In the genomic region with DNA sequence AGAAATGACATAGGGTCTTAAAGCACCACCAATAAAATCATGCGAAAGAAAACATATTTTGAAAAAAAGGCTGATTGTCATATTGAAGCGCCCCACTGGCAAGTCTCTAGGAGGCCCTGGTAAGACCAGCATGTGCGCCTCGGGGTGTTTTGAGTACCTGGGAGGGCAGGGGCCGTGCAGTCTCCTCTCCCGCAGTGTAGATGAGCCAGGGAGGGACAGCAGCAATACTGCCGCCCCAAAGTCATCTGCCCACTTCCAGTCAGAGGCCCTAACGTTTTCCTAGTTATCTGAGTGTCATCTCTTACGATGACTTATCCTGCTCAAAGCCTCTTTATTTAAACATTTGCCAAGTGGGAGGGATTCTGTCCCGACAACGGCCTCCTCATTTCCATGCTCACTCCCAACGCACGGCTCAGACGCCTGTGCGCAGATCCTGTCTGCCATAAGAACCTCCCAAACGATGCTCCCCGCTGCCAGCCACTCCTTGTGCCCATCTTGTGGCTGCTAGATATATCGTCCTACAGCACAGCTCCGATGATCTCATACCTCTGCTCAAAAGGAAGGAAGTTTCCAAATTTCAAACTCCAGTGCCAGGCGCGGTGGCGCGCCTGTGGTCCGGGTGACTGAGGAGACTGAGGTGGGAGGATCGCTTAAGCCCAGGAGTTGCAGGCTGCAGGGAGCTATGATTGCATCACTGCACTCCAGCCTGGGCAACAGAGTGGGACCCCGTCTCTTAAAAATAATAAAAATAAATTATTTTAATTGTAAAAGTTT, we compare ENCODE assay signal across 11 cellular contexts. TPM values are rescaled to one million over a fixed set of nuclear protein-coding genes. Genes with fewer than 3 reads are reported as not detected.
DNase-seq lines count a peak whose midpoint lies in the region; ATAC-seq, FAIRE-seq and TF ChIP-seq lines count a peak whose summit lies in the region.
"Had no signal": no experiment of that assay in that cellular context is flagged by ENCODE, and none has a peak within 500 bp of the region (broad histone marks: within the 10 kb centered on the region; RNA-seq: fewer than 3 reads in every experiment).

No MANE protein-coding gene starts in this region.

- H3K4me2 ChIP-seq in OCI-LY7 (ENCODE audit: low read length): no peak overlapping the region

- BruUV-seq in A673 (replicated peaks; lab: Mats Ljungman, UMichigan): TSS peak; percentile 87
- no TSS peak for BruUV-seq in OCI-LY7 (replicated peaks; lab: Mats Ljungman, UMichigan)

- CTCF ChIA-PET in A673 (lab: Charles Lee): interaction anchor here (0.6 to 2.2 kb wide), 7 partner anchors 20 to 402 kb away, joined by 3 to 22 read pairs (median 4); no protein-coding TSS in a partner anchor
- CTCF ChIA-PET in OCI-LY7 (lab: Charles Lee; ENCODE audit: unreplicated experiment): no interaction called here

- no peak for FAIRE-seq in urothelium cell line (lab: Jason Lieb, UNC)

- peaks cover 3 to 6% of the 10 kb centered on the region in 2 donors for H3K4me1 Mint-ChIP-seq in effector memory CD8-positive, alpha-beta T cell (ENCODE audit: low read depth in 2 of 2)
- peaks cover 12% of the 10 kb centered on the region for H3K4me1 Mint-ChIP-seq in type B pancreatic cell (ENCODE audit: unreplicated experiment)
- H3K4me1 Mint-ChIP-seq: endodermal cell had no signal

- no peaks in the 10 kb centered on the region for H3K9me3 Mint-ChIP-seq in effector memory CD8-positive, alpha-beta T cell
- no peaks in the 10 kb centered on the region for H3K9me3 Mint-ChIP-seq in type B pancreatic cell
- H3K9me3 Mint-ChIP-seq: endodermal cell had no signal

- H3K4me3 Mint-ChIP-seq in effector memory CD8-positive, alpha-beta T cell: no peak overlapping the region
- no peak overlapping the region for H3K4me3 Mint-ChIP-seq in type B pancreatic cell
- H3K4me3 Mint-ChIP-seq: endodermal cell had no signal

- TF ChIP-seq CTCF in A673 (conservative IDR thresholded peaks at IDR 0.05; ENCODE audit: low read depth, low read length) (peak; percentile 44), OCI-LY7 (conservative IDR thresholded peaks at IDR 0.05; ENCODE audit: low read length) (no peak), type B pancreatic cell (conservative IDR thresholded peaks at IDR 0.05) (no peak)

- H3K27me3 ChIP-seq in A673 (replicated peaks; ENCODE audit: insufficient read depth, low read depth, low read length, poor library complexity): no peaks in the 10 kb centered on the region
- no peaks in the 10 kb centered on the region for H3K27me3 ChIP-seq in muscle layer of duodenum (ENCODE audit: low read depth, low read length)

- ATAC-seq in effector memory CD8-positive, alpha-beta T cell (replicated peaks): peak; percentile 14
- no peak for ATAC-seq in HG03135 (IDR thresholded peaks at IDR 0.05; ENCODE audit: unreplicated experiment)

- peak overlapping the region; percentile 63 for H3K27ac ChIP-seq in A673 (ENCODE audit: low read depth, low read length, poor library complexity, severe bottlenecking)
- no peak overlapping the region for H3K27ac ChIP-seq in OCI-LY7 (ENCODE audit: low read depth, low read length, poor library complexity, severe bottlenecking)
- H3K27ac ChIP-seq in muscle layer of duodenum (ENCODE audit: low read length): peak overlapping the region; percentile 48

- intact Hi-C loops in A673 (cut with micrococcal nuclease; ENCODE audit: unreplicated experiment) (loop anchor here (1.0 to 10.0 kb wide), 7 partner anchors 82 to 736 kb away; a partner anchor contains a TSS), OCI-LY7 (cut with micrococcal nuclease; ENCODE audit: unreplicated experiment) (no loop called here)

- H3K36me3 ChIP-seq in A673 (ENCODE audit: insufficient read depth, low read length, poor library complexity, severe bottlenecking) (no peaks in the 10 kb centered on the region), OCI-LY7 (ENCODE audit: insufficient read depth, low read length) (no peaks in the 10 kb centered on the region), muscle layer of duodenum (ENCODE audit: control insufficient read depth in 1 of 2, insufficient read depth in 2 of 2, low read length in 2 of 2) (peaks cover 0 to under 1% of the 10 kb centered on the region in 2 donors)
- H3K36me3 ChIP-seq: thoracic aorta had no signal

- H3K4me1 ChIP-seq in A673 (ENCODE audit: insufficient read depth, low read length, poor library complexity, severe bottlenecking) (peaks cover 52% of the 10 kb centered on the region), OCI-LY7 (ENCODE audit: insufficient read depth, low read length, poor library complexity, severe bottlenecking) (no peaks in the 10 kb centered on the region), muscle layer of duodenum (ENCODE audit: control insufficient read depth in 1 of 2, insufficient read depth in 2 of 2, low read length in 2 of 2) (no peaks in the 10 kb centered on the region)

- H3K4me3 ChIP-seq in A673 (ENCODE audit: low read depth, low read length, poor library complexity, severe bottlenecking) (peak overlapping the region; percentile 25), OCI-LY7 (ENCODE audit: low read depth, low read length, poor library complexity, severe bottlenecking) (no peak overlapping the region), muscle layer of duodenum (ENCODE audit: low read depth in 1 of 2, low read length in 2 of 2) (no peak overlapping the region)
- H3K4me3 ChIP-seq: thoracic aorta had no signal

- H3K27ac Mint-ChIP-seq in effector memory CD8-positive, alpha-beta T cell: no peak overlapping the region
- no peak overlapping the region for H3K27ac Mint-ChIP-seq in type B pancreatic cell
- H3K27ac Mint-ChIP-seq: endodermal cell had no signal

- H4K20me1 ChIP-seq in OCI-LY7 (ENCODE audit: insufficient read depth, low read length): no peaks in the 10 kb centered on the region

- H3K79me2 ChIP-seq in OCI-LY7 (ENCODE audit: insufficient read depth, low read depth, low read length): no peaks in the 10 kb centered on the region

- no peaks in the 10 kb centered on the region for H3K9me3 ChIP-seq in A673 (ENCODE audit: low read depth, low read length, poor library complexity, severe bottlenecking)
- H3K9me3 ChIP-seq in OCI-LY7 (ENCODE audit: low read length): no peaks in the 10 kb centered on the region
- no peaks in the 10 kb centered on the region for H3K9me3 ChIP-seq in muscle layer of duodenum (ENCODE audit: control insufficient read depth in 1 of 2, low read length in 2 of 2)
- H3K9me3 ChIP-seq: thoracic aorta had no signal

- no peaks in the 10 kb centered on the region for H3K9me2 ChIP-seq in OCI-LY7 (ENCODE audit: insufficient read depth, low read length)

- POLR2A ChIA-PET in A673 (lab: Charles Lee; ENCODE audit: low non-redundant PET) (interaction anchor here (0.6 to 0.7 kb wide), 3 partner anchors 97 to 1088 kb away, joined by 3 to 8 read pairs (median 3); no protein-coding TSS in a partner anchor), OCI-LY7 (lab: Charles Lee) (interaction anchor here (0.8 kb wide), 1 partner anchor 45 kb away, joined by 3 read pairs; no protein-coding TSS in a partner anchor)

- peak overlapping the region; percentile 20; the same call in 1 of the 2 replicates for H2AFZ ChIP-seq in OCI-LY7 (ENCODE audit: low read length)

- DNase-seq in A673 (ENCODE audit: low spot score): peak; percentile 92
- no peak for DNase-seq in OCI-LY7 (ENCODE audit: low spot score)
- no peak for DNase-seq in effector memory CD8-positive, alpha-beta T cell
- DNase-seq in urothelium cell line (ENCODE audit: low spot score): no peak
- no peak for DNase-seq in NCI-H1105 treated with DMSO at 0.1 percent for 48 hours (lab: John Stamatoyannopoulos, UW)
- no peak for DNase-seq in type B pancreatic cell (ENCODE audit: extremely low spot score, unreplicated experiment)
- DNase-seq: endodermal cell, NCI-H187 had no signal

- H3K27me3 Mint-ChIP-seq in effector memory CD8-positive, alpha-beta T cell: no peaks in the 10 kb centered on the region
- H3K27me3 Mint-ChIP-seq in type B pancreatic cell: no peaks in the 10 kb centered on the region

- no peaks in the 10 kb centered on the region for H3K36me3 Mint-ChIP-seq in effector memory CD8-positive, alpha-beta T cell (ENCODE audit: insufficient read depth)
- no peaks in the 10 kb centered on the region for H3K36me3 Mint-ChIP-seq in type B pancreatic cell

RNA-seq across cellular contexts. Expression of a gene that starts 17.2 kb away (rescaled TPM):
- total RNA-seq in A673 (2021): 0.09 TPM in 1 of 2 replicates, not detected in the other
- not detected in 2 replicates for total RNA-seq in OCI-LY7 (2014; rRNA removed; shearing (Covaris generic))
- not detected in 2 replicates for total RNA-seq in OCI-LY7 (2022)
- total RNA-seq in type B pancreatic cell (ENCODE audit: low replicate concordance): 0.17 TPM in 1 of 2 replicates, not detected in the other
- total RNA-seq: endodermal cell had no signal

RNA-seq across cellular contexts. Expression of a gene that starts 45.3 kb away (rescaled TPM):
- total RNA-seq in A673 (2021) (56.5 and 64.3 TPM in 2 replicates), OCI-LY7 (2022) (49.3 and 56.0 TPM in 2 replicates), type B pancreatic cell (ENCODE audit: low replicate concordance) (7.9 and 21.3 TPM in 2 replicates)
- 63.5 and 86.2 TPM in 2 replicates for total RNA-seq in OCI-LY7 (2014; rRNA removed; shearing (Covaris generic))
